Comparison of ENCODE assay signal across 11 cellular contexts in genomic region chr12:99253068-99253467, GRCh38.
DNase-seq lines count a peak whose midpoint lies in the region; ATAC-seq and TF ChIP-seq lines count a peak whose summit lies in the region.
"Had no signal": no experiment of that assay in that cellular context is flagged by ENCODE, and none has a peak within 500 bp of the region (broad histone marks: within the 10 kb centered on the region; RNA-seq: fewer than 3 reads in every experiment).

No MANE protein-coding gene starts in this region.

- WGBS in smooth muscle cell (ENCODE audit: low lambda C conversion rate) = 97% methylated on average over 3 of the region's 3 CpGs

- H2AFZ ChIP-seq in Karpas-422 (ENCODE audit: low read length) (no peak overlapping the region), smooth muscle cell (ENCODE audit: low read depth) (no peak overlapping the region)

- POLR2A ChIA-PET in WTC11 (lab: Charles Lee) = no interaction called here

- no peak overlapping the region for H3K4me3 Mint-ChIP-seq in WTC11
- H3K4me3 Mint-ChIP-seq: activated CD4-positive, alpha-beta memory T cell treated with anti-CD3 and anti-CD28 coated beads, Interleukin-2, amount 10 ng/mL, durations not matched to agents 7 days and 5 days; activated naive CD8-positive, alpha-beta T cell treated with anti-CD3 and anti-CD28 coated beads, Interleukin-2, amount 50 U/mL, for 24 hours had no signal

- no peak for TF ChIP-seq CTCF in WTC11 (IDR thresholded peaks at IDR 0.05)
- TF ChIP-seq CTCF in smooth muscle cell (IDR thresholded peaks at IDR 0.05; ENCODE audit: borderline replicate concordance, insufficient read depth, poor library complexity, severe bottlenecking) = peak; percentile 20

- no peak overlapping the region for H3K4me2 ChIP-seq in Karpas-422 (ENCODE audit: low read depth, low read length, poor library complexity, severe bottlenecking)
- H3K4me2 ChIP-seq in smooth muscle cell = no peak overlapping the region

- H3K9me3 Mint-ChIP-seq in WTC11 = no peaks in the 10 kb centered on the region

- DNase-seq in SHP77 (lab: John Stamatoyannopoulos, UW) (peak; percentile 14 to 31), SHP77 treated with DMSO at 0.1 percent for 48 hours (lab: John Stamatoyannopoulos, UW) (no peak), Karpas-422 (peak; percentile 77), WTC11 (ENCODE audit: low spot score) (no peak), smooth muscle cell (lab: John Stamatoyannopoulos, UW; ENCODE audit: unreplicated experiment) (no peak), cortex of kidney (lab: John Stamatoyannopoulos, UW) (no peak)
- DNase-seq: activated CD4-positive, alpha-beta memory T cell treated with anti-CD3 and anti-CD28 coated beads, Interleukin-2, amount 10 ng/mL, durations not matched to agents 7 days and 5 days; activated naive CD8-positive, alpha-beta T cell treated with anti-CD3 and anti-CD28 coated beads, Interleukin-2, amount 50 U/mL, for 24 hours; spleen had no signal

- H3K27me3 ChIP-seq in Karpas-422 (ENCODE audit: low read length) (no peaks in the 10 kb centered on the region), smooth muscle cell (ENCODE audit: low read depth) (no peaks in the 10 kb centered on the region)
- H3K27me3 ChIP-seq: spleen had no signal

- H3F3A ChIP-seq in smooth muscle cell (ENCODE audit: low read depth) = no peaks in the 10 kb centered on the region

- H3K27ac ChIP-seq in Karpas-422 (ENCODE audit: low read length) (no peak overlapping the region), smooth muscle cell (ENCODE audit: low read depth) (no peak overlapping the region)
- H3K27ac ChIP-seq: spleen had no signal

- peaks cover 29% of the 10 kb centered on the region for H3K4me1 Mint-ChIP-seq in WTC11
- H3K4me1 Mint-ChIP-seq: activated CD4-positive, alpha-beta memory T cell treated with anti-CD3 and anti-CD28 coated beads, Interleukin-2, amount 10 ng/mL, durations not matched to agents 7 days and 5 days; activated naive CD8-positive, alpha-beta T cell treated with anti-CD3 and anti-CD28 coated beads, Interleukin-2, amount 50 U/mL, for 24 hours had no signal

- peak; percentile 46 for ATAC-seq in WTC11
- ATAC-seq in GM21576 (IDR thresholded peaks at IDR 0.05; ENCODE audit: unreplicated experiment) = no peak
- ATAC-seq in GM18502 (IDR thresholded peaks at IDR 0.05; ENCODE audit: poor library complexity, unreplicated experiment) = no peak
- ATAC-seq: activated naive CD8-positive, alpha-beta T cell treated with anti-CD3 and anti-CD28 coated beads, Interleukin-2, amount 50 U/mL, for 24 hours had no signal

- no peaks in the 10 kb centered on the region for H3K36me3 ChIP-seq in Karpas-422 (ENCODE audit: insufficient read depth, low read length)
- H3K36me3 ChIP-seq in smooth muscle cell (ENCODE audit: low read depth) = no peaks in the 10 kb centered on the region
- H3K36me3 ChIP-seq: spleen had no signal

- H3K4me3 ChIP-seq in Karpas-422 (ENCODE audit: low read length) = no peak overlapping the region
- no peak overlapping the region for H3K4me3 ChIP-seq in smooth muscle cell
- H3K4me3 ChIP-seq: spleen had no signal

- no peaks in the 10 kb centered on the region for H3K9me2 ChIP-seq in Karpas-422 (replicated peaks; ENCODE audit: insufficient read depth, low read length)

- H3K9ac ChIP-seq in Karpas-422 (ENCODE audit: low read length) (no peak overlapping the region), smooth muscle cell (ENCODE audit: low read depth) (no peak overlapping the region)

- H3K4me1 ChIP-seq in Karpas-422 (ENCODE audit: low read length) = peaks cover 15% of the 10 kb centered on the region
- peaks cover 6% of the 10 kb centered on the region for H3K4me1 ChIP-seq in smooth muscle cell (ENCODE audit: low read depth)
- H3K4me1 ChIP-seq: spleen had no signal

- H3K9me3 ChIP-seq in Karpas-422 (ENCODE audit: low read length) (no peaks in the 10 kb centered on the region), smooth muscle cell (replicated peaks; ENCODE audit: low read depth) (no peaks in the 10 kb centered on the region)
- H3K9me3 ChIP-seq: spleen had no signal

- no peaks in the 10 kb centered on the region for H3K36me3 Mint-ChIP-seq in WTC11

- no peaks in the 10 kb centered on the region for H3K27me3 Mint-ChIP-seq in WTC11 (ENCODE audit: low read depth)
- H3K27me3 Mint-ChIP-seq: activated CD4-positive, alpha-beta memory T cell treated with anti-CD3 and anti-CD28 coated beads, Interleukin-2, amount 10 ng/mL, durations not matched to agents 7 days and 5 days; activated naive CD8-positive, alpha-beta T cell treated with anti-CD3 and anti-CD28 coated beads, Interleukin-2, amount 50 U/mL, for 24 hours had no signal

- H4K20me1 ChIP-seq in Karpas-422 (ENCODE audit: insufficient read depth, low read depth, low read length) (no peaks in the 10 kb centered on the region), smooth muscle cell (ENCODE audit: low read depth) (no peaks in the 10 kb centered on the region)

- CTCF ChIA-PET in WTC11 (lab: Charles Lee) = no interaction called here

- no peak overlapping the region for H3K27ac Mint-ChIP-seq in WTC11
- H3K27ac Mint-ChIP-seq: activated CD4-positive, alpha-beta memory T cell treated with anti-CD3 and anti-CD28 coated beads, Interleukin-2, amount 10 ng/mL, durations not matched to agents 7 days and 5 days; activated naive CD8-positive, alpha-beta T cell treated with anti-CD3 and anti-CD28 coated beads, Interleukin-2, amount 50 U/mL, for 24 hours had no signal

- no peaks in the 10 kb centered on the region for H3K79me2 ChIP-seq in Karpas-422 (ENCODE audit: low read length)
- H3K79me2 ChIP-seq in smooth muscle cell (ENCODE audit: low read depth) = no peaks in the 10 kb centered on the region

TF ChIP-seq in WTC11, 78 proteins besides CTCF, POLR2A, EP300 and RAD21:
- TF ChIP-seq NFATC4 (CRISPR knock-in tag; IDR thresholded peaks at IDR 0.05) = no peak
- 0 out of 2 replicates have a peak, but pooled peaks have one; percentile 29 for TF ChIP-seq ZNF121 (CRISPR knock-in tag; IDR thresholded peaks at IDR 0.05)
- TF ChIP-seq ATF1 (CRISPR knock-in tag; IDR thresholded peaks at IDR 0.05) = no peak
- TF ChIP-seq SMAD4 (CRISPR knock-in tag; IDR thresholded peaks at IDR 0.05) = no peak

Comparison
In these comparisons a context has a peak if more than half of its experiments do, and no peak if none do; other contexts are left out.
1. DNase-seq: peak in SHP77 (2 of 2) and Karpas-422 (single experiment); none in SHP77 treated with DMSO at 0.1 percent for 48 hours (single experiment), WTC11 (single experiment), smooth muscle cell (single experiment) and cortex of kidney (single experiment).